Comparison of ENCODE assay signal across 18 cellular contexts in the genomic region with DNA sequence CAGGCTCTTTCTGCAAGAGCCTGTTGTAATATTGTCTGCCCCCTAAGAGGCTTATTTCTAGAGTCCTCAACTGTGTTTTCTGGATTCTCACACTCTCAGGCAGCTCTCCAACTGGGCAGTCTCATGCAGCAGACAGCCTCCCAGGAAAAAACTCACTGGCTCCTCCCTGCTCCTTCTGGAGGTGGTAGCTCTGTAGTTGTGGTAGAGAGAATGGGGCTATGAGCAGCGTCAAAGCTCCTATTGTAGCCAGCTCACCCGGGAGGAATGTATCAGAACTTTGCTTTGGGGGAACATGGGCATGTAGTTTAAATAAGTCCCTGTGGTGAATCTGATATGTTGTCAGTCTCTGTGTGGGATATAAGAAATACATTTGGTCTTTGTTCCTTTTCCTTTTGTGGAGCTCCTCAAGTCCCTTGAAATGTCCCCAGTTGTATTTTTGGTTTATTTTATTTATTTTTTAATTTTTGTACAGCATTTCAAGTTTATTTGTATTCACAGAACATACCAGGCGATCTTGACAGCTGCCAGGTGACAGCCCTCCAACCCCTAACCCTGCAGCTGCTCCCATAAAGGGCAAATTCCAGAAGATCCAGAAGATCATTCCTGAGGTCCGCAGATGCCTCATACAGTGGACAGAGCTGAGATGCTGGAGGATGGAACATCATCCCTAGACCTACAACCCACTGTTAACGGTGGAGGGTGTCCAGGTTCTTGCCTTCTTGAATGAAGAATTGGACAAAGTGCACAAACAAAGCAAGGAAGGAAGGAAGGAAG. TPM values are rescaled to one million over a fixed set of nuclear protein-coding genes. Genes with fewer than 3 reads are reported as not detected.
A peak's percentile ranks its signal among the peaks of the same experiment; 100 is the strongest.
DNase-seq lines count a peak whose midpoint lies in the region; ATAC-seq and TF ChIP-seq lines count a peak whose summit lies in the region.
"Had no signal": no experiment of that assay in that cellular context is flagged by ENCODE, and none has a peak within 500 bp of the region (broad histone marks: within the 10 kb centered on the region; RNA-seq: fewer than 3 reads in every experiment).

No MANE protein-coding gene starts in this region.

- ATAC-seq in mucosa of descending colon: peak; percentile 27
- ATAC-seq in stimulated activated naive CD8-positive, alpha-beta T cell treated with anti-CD3 and anti-CD28 coated beads, Interleukin-15, amount 100 ng/mL, for 72 hours: no peak
- no peak for ATAC-seq in activated naive CD8-positive, alpha-beta T cell treated with anti-CD3 and anti-CD28 coated beads, Interleukin-2, amount 50 U/mL, for 24 hours

- H3K9me3 Mint-ChIP-seq in stimulated activated naive CD8-positive, alpha-beta T cell treated with anti-CD3 and anti-CD28 coated beads, Interleukin-15, amount 100 ng/mL, for 72 hours: no peaks in the 10 kb centered on the region
- H3K9me3 Mint-ChIP-seq in activated naive CD8-positive, alpha-beta T cell treated with anti-CD3 and anti-CD28 coated beads, Interleukin-2, amount 50 U/mL, for 24 hours: no peaks in the 10 kb centered on the region
- H3K9me3 Mint-ChIP-seq: CD8-positive, alpha-beta memory T cell had no signal

- no peak for TF ChIP-seq CTCF in mucosa of descending colon (IDR thresholded peaks at IDR 0.05)

- H3K4me1 ChIP-seq in mucosa of descending colon (ENCODE audit: low read depth): no peaks in the 10 kb centered on the region
- H3K4me1 ChIP-seq: right atrium auricular region had no signal

- intact Hi-C loops in mucosa of descending colon (cut with DNase I, micrococcal nuclease): no loop called here

- H3K4me3 Mint-ChIP-seq in stimulated activated naive CD8-positive, alpha-beta T cell treated with anti-CD3 and anti-CD28 coated beads, Interleukin-15, amount 100 ng/mL, for 72 hours: no peak overlapping the region
- H3K4me3 Mint-ChIP-seq in activated naive CD8-positive, alpha-beta T cell treated with anti-CD3 and anti-CD28 coated beads, Interleukin-2, amount 50 U/mL, for 24 hours: no peak overlapping the region
- H3K4me3 Mint-ChIP-seq: CD8-positive, alpha-beta memory T cell had no signal

- H3K27ac Mint-ChIP-seq in stimulated activated naive CD8-positive, alpha-beta T cell treated with anti-CD3 and anti-CD28 coated beads, Interleukin-15, amount 100 ng/mL, for 72 hours: no peak overlapping the region
- no peak overlapping the region for H3K27ac Mint-ChIP-seq in activated naive CD8-positive, alpha-beta T cell treated with anti-CD3 and anti-CD28 coated beads, Interleukin-2, amount 50 U/mL, for 24 hours
- H3K27ac Mint-ChIP-seq: CD8-positive, alpha-beta memory T cell had no signal

- H3K36me3 Mint-ChIP-seq in activated naive CD8-positive, alpha-beta T cell treated with anti-CD3 and anti-CD28 coated beads, Interleukin-2, amount 50 U/mL, for 24 hours (ENCODE audit: low read depth): no peaks in the 10 kb centered on the region
- H3K36me3 Mint-ChIP-seq: CD8-positive, alpha-beta memory T cell had no signal

- no peak overlapping the region for H3K4me3 ChIP-seq in mucosa of descending colon
- H3K4me3 ChIP-seq: right atrium auricular region had no signal

- peak; percentile 78 for DNase-seq in COLO829 (ENCODE audit: low spot score)
- peak; percentile 75 for DNase-seq in HT1080 (ENCODE audit: low read depth)
- peak; percentile 10 for DNase-seq in astrocyte of the hippocampus (ENCODE audit: low read depth, low spot score)
- DNase-seq in mucosa of descending colon: no peak
- no peak for DNase-seq in NCI-H526 (lab: John Stamatoyannopoulos, UW)
- no peak for DNase-seq in NCI-H2227 treated with DMSO at 0.1 percent for 48 hours (lab: John Stamatoyannopoulos, UW)
- DNase-seq in stimulated activated naive CD8-positive, alpha-beta T cell treated with anti-CD3 and anti-CD28 coated beads, Interleukin-15, amount 100 ng/mL, for 72 hours: no peak
- DNase-seq in activated naive CD8-positive, alpha-beta T cell treated with anti-CD3 and anti-CD28 coated beads, Interleukin-2, amount 50 U/mL, for 24 hours: no peak
- DNase-seq: activated T-cell treated with anti-CD3 and anti-CD28 coated beads for 4 hours; CD8-positive, alpha-beta memory T cell; DMS79 treated with DMSO at 0.1 percent for 48 hours; NCI-H1436; NCI-H2171 treated with DMSO at 0.1 percent for 48 hours; SW 1271 had no signal

- no peaks in the 10 kb centered on the region for H3K4me1 Mint-ChIP-seq in stimulated activated naive CD8-positive, alpha-beta T cell treated with anti-CD3 and anti-CD28 coated beads, Interleukin-15, amount 100 ng/mL, for 72 hours
- H3K4me1 Mint-ChIP-seq in activated naive CD8-positive, alpha-beta T cell treated with anti-CD3 and anti-CD28 coated beads, Interleukin-2, amount 50 U/mL, for 24 hours: no peaks in the 10 kb centered on the region
- H3K4me1 Mint-ChIP-seq: CD8-positive, alpha-beta memory T cell had no signal

- no peaks in the 10 kb centered on the region for H3K9me3 ChIP-seq in mucosa of descending colon
- H3K9me3 ChIP-seq: right atrium auricular region had no signal

- H3K27me3 Mint-ChIP-seq in stimulated activated naive CD8-positive, alpha-beta T cell treated with anti-CD3 and anti-CD28 coated beads, Interleukin-15, amount 100 ng/mL, for 72 hours: peaks cover 6% of the 10 kb centered on the region
- peaks cover 4% of the 10 kb centered on the region for H3K27me3 Mint-ChIP-seq in activated naive CD8-positive, alpha-beta T cell treated with anti-CD3 and anti-CD28 coated beads, Interleukin-2, amount 50 U/mL, for 24 hours

- no peaks in the 10 kb centered on the region for H3K36me3 ChIP-seq in mucosa of descending colon (ENCODE audit: low read depth)
- H3K36me3 ChIP-seq: right atrium auricular region had no signal

RNA-seq across cellular contexts. Expression of gene TRIM61, which starts 45.7 kb away (rescaled TPM):
- 2.4 and 3.9 TPM in 2 replicates for total RNA-seq in HT1080 (2014; rRNA removed; shearing (Covaris generic))
- polyA plus RNA-seq in HT1080 (2015; cell fraction: cytosol; rRNA removed): 2.3 and 2.9 TPM in 2 replicates
- 2.3 and 2.9 TPM in 2 replicates for polyA plus RNA-seq in HT1080 (2015; cell fraction: nucleus; rRNA removed)
- total RNA-seq in mucosa of descending colon: under 1 TPM in 1 of 3 donors, not detected in 2; 0.73 TPM
- total RNA-seq: H4 had no signal

RNA-seq across cellular contexts. Expression of gene APELA, which starts 54.8 kb away (rescaled TPM):
- not detected in 2 replicates for total RNA-seq in HT1080 (2014; rRNA removed; shearing (Covaris generic))
- polyA plus RNA-seq in HT1080 (2015; cell fraction: cytosol; rRNA removed): not detected in 2 replicates
- not detected in 2 replicates for polyA plus RNA-seq in HT1080 (2015; cell fraction: nucleus; rRNA removed)
- not detected for total RNA-seq in mucosa of descending colon
- total RNA-seq: CD8-positive, alpha-beta memory T cell; omental fat pad; right atrium auricular region had no signal
- polyA plus RNA-seq: CD8-positive, alpha-beta memory T cell; liver had no signal

Comparison
In these comparisons a context has a peak if more than half of its experiments do, and no peak if none do; other contexts are left out.
1. DNase-seq: peak in COLO829 (single experiment), HT1080 (single experiment) and astrocyte of the hippocampus (single experiment); none in mucosa of descending colon (0 of 3), NCI-H526 (0 of 2), NCI-H2227 treated with DMSO at 0.1 percent for 48 hours (single experiment), stimulated activated naive CD8-positive, alpha-beta T cell treated with anti-CD3 and anti-CD28 coated beads, Interleukin-15, amount 100 ng/mL, for 72 hours (0 of 2) and activated naive CD8-positive, alpha-beta T cell treated with anti-CD3 and anti-CD28 coated beads, Interleukin-2, amount 50 U/mL, for 24 hours (single experiment).